In genomic region chr18:22999647-23000046, GRCh38 we compare ENCODE assay signal across 2 cellular contexts.
TF ChIP-seq lines count a peak whose summit lies in the region.

No MANE protein-coding gene starts in this region.

TF ChIP-seq in IMR-90, 13 proteins besides CTCF, POLR2A, EP300 and RAD21:
- TF ChIP-seq CEBPB (IDR thresholded peaks at IDR 0.05; ENCODE audit: low read depth, low read length) = peak; percentile 96
- no peak for TF ChIP-seq RFX5 (IDR thresholded peaks at IDR 0.05; ENCODE audit: low read depth, low read length)

TF ChIP-seq in H1, 55 proteins besides CTCF, POLR2A, EP300 and RAD21:
- TF ChIP-seq CEBPB (IDR thresholded peaks at IDR 0.05; ENCODE audit: low read depth, low read length) (peak; percentile 90), KDM5A (IDR thresholded peaks at IDR 0.05; ENCODE audit: low read length) (no peak), TCF12 (IDR thresholded peaks at IDR 0.05; ENCODE audit: low read depth, low read length) (no peak), GTF2F1 (IDR thresholded peaks at IDR 0.05; ENCODE audit: borderline replicate concordance, low read depth, low read length) (no peak)
